In genomic region chr14:50381823-50382287, GRCh38 we compare ENCODE assay signal across 19 cellular contexts.
"Had no signal": no experiment of that assay in that cellular context is flagged by ENCODE, and none has a peak within 500 bp of the region (broad histone marks: within the 10 kb centered on the region; RNA-seq: fewer than 3 reads in every experiment).

No MANE protein-coding gene starts in this region.

- H3K4me1 ChIP-seq: colonic mucosa, prostate gland, upper lobe of left lung had no signal

- DNase-seq: activated CD4-positive, alpha-beta memory T cell treated with anti-CD3 and anti-CD28 coated beads, Interleukin-2, amount 10 ng/mL, durations not matched to agents 7 days and 5 days; activated CD4-positive, alpha-beta T cell treated with anti-CD3 and anti-CD28 coated beads for 48 hours; activated CD4-positive, CD25-positive, alpha-beta regulatory T cell; activated CD8-positive, alpha-beta memory T cell treated with anti-CD3 and anti-CD28 coated beads, Interleukin-2, amount 10 ng/mL, durations not matched to agents 7 days and 5 days; activated naive CD4-positive, alpha-beta T cell treated with anti-CD3 and anti-CD28 coated beads for 36 hours; brain microvascular endothelial cell; colonic mucosa; endodermal cell; foreskin melanocyte; hypothalamus; stimulated activated CD4-positive, alpha-beta T cell treated with anti-CD3 and anti-CD28 coated beads, Interleukin-4, amount 100 ng/mL, for 24 hours; testis had no signal

- ATAC-seq: activated CD8-positive, alpha-beta memory T cell treated with anti-CD3 and anti-CD28 coated beads, Interleukin-2, amount 10 ng/mL, durations not matched to agents 7 days and 5 days; activated T-helper 17 cell treated with anti-CD3 and anti-CD28 coated beads, Interleukin-2, amount 50 U/mL, for 72 hours; sciatic nerve; stimulated activated memory B cell treated with anti-CD40 and anti-IgM and Interleukin-4, amounts not matched to agents 10 μg/mL and 1 μg/mL and 100 μg/mL, for 72 hours had no signal

- H3K4me3 ChIP-seq: colonic mucosa, lung, prostate gland, testis, upper lobe of left lung had no signal

- H3K27ac ChIP-seq: brain microvascular endothelial cell, colonic mucosa, epithelial cell of prostate, prostate gland, testis, upper lobe of left lung had no signal

- H3K36me3 ChIP-seq: brain microvascular endothelial cell, colonic mucosa, prostate gland had no signal

- H3K9me3 ChIP-seq: colonic mucosa, prostate gland, testis, upper lobe of left lung had no signal

- H3K27me3 ChIP-seq: brain microvascular endothelial cell, colonic mucosa, testis, upper lobe of left lung had no signal
